In the genomic region with DNA sequence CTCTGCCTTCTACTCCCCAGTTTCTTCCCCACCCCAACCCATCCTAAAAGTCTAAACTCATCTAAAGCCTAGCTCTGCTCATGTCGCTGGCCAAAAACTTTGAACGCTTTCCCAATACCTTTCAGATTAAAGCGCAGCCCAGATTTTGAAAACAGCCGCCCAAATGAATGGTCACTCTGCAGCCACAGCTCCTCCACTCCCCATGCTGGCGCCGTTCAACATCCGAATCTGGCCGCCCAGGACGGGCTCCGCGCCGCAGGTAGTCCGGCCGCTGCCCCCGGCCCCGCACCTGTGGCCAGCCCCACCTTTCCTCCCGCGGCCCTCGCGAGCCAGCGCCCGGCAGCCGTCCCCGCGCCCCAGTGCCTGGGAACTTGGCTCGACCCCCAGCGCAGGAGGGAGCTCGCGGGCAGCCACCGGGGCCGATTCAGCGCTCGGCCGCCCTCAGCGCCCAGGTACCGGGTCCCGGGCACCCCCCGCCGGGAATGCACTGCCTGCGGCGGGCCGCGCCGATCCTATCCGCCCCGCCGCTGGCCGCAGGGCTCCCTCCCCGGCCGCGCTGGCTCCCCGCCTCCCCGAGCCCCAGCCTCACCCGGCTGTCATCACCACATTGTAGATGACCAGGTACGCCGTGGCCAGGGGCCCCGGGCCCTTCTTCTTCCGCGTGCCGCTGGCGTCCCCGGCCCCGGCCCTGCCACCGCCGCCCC, we compare ENCODE assay signal across 8 cellular contexts. TPM values are rescaled to one million over a fixed set of nuclear protein-coding genes. Genes with fewer than 3 reads are reported as not detected.
DNase-seq lines count a peak whose midpoint lies in the region; ATAC-seq and TF ChIP-seq lines count a peak whose summit lies in the region.

No MANE protein-coding gene starts in this region.

- no peak for TF ChIP-seq CTCF in WI38 (IDR thresholded peaks at IDR 0.05; ENCODE audit: low read depth, low read length)
- no peak for TF ChIP-seq CTCF in fibroblast of pulmonary artery (IDR thresholded peaks at IDR 0.05; ENCODE audit: low read length, missing control alignments)
- TF ChIP-seq CTCF in neural crest cell (conservative IDR thresholded peaks at IDR 0.05) = peak; percentile 30

- ATAC-seq in GM19463 (IDR thresholded peaks at IDR 0.05; ENCODE audit: unreplicated experiment) (peak; percentile 36), HG03520 (IDR thresholded peaks at IDR 0.05; ENCODE audit: unreplicated experiment) (peak; percentile 34)

- DNase-seq in NCI-H1417 (lab: John Stamatoyannopoulos, UW) (peak in 2 of 3 experiments; percentile 57 to 93), NCI-H1417 treated with DMSO at 0.1 percent for 48 hours (lab: John Stamatoyannopoulos, UW) (no peak), fibroblast of pulmonary artery (ENCODE audit: low read depth) (peak; percentile 31), neural crest cell (ENCODE audit: low read depth, low spot score) (no peak), mesenteric fat pad (ENCODE audit: low spot score) (no peak)

- peaks cover 14% of the 10 kb centered on the region for H3K4me1 Mint-ChIP-seq in neural crest cell

- peaks cover 15% of the 10 kb centered on the region for H3K36me3 Mint-ChIP-seq in neural crest cell (ENCODE audit: low read depth)

- peak overlapping the region; percentile 75 for H3K4me3 ChIP-seq in WI38 (ENCODE audit: low read depth, low read length)
- peak overlapping the region; percentile 96 for H3K4me3 ChIP-seq in fibroblast of pulmonary artery (replicated peaks; ENCODE audit: low read depth, low read length)

- H3K4me3 Mint-ChIP-seq in neural crest cell = peak overlapping the region; percentile 96

- H3K27ac Mint-ChIP-seq in neural crest cell (ENCODE audit: unreplicated experiment) = no peak overlapping the region

- H3K9me3 Mint-ChIP-seq in neural crest cell = no peaks in the 10 kb centered on the region

- no peaks in the 10 kb centered on the region for H3K27me3 Mint-ChIP-seq in neural crest cell (ENCODE audit: low read depth)

RNA-seq across cellular contexts. Expression of gene HACD2, which starts 0.4 kb away (rescaled TPM):
- 26.4 and 26.5 TPM in 2 replicates for total RNA-seq in neural crest cell
- total RNA-seq in mesenteric fat pad = 39.0 TPM

Comparison
In these comparisons a context has a peak if more than half of its experiments do, and no peak if none do; other contexts are left out.
1. DNase-seq: peak in NCI-H1417 (2 of 3) and fibroblast of pulmonary artery (single experiment); none in NCI-H1417 treated with DMSO at 0.1 percent for 48 hours (single experiment), neural crest cell (single experiment) and mesenteric fat pad (single experiment).